25 cellular contexts compared by ENCODE assay signal in genomic region chr3:9646800-9647152, GRCh38.
"Had no signal": no experiment of that assay in that cellular context is flagged by ENCODE, and none has a peak within 500 bp of the region (broad histone marks: within the 10 kb centered on the region; RNA-seq: fewer than 3 reads in every experiment).

No MANE protein-coding gene starts in this region.

- H3K27ac ChIP-seq: colonic mucosa, epithelial cell of prostate, gastrocnemius medialis, lower lobe of right lung, neural progenitor cell, psoas muscle, sigmoid colon, testis, tibial artery had no signal

- H3K4me1 ChIP-seq: neural progenitor cell had no signal

- H3K4me3 ChIP-seq: colonic mucosa, gastrocnemius medialis, lower lobe of right lung, neural progenitor cell, psoas muscle, sigmoid colon, testis, tibial artery had no signal

- DNase-seq: colonic mucosa; effector CD8-positive, alpha-beta T cell; endodermal cell; foreskin fibroblast; gastrocnemius medialis; head of caudate nucleus; left ventricle myocardium superior; lower lobe of right lung; naive thymus-derived CD8-positive, alpha-beta T cell; nucleus accumbens; psoas muscle; right cardiac atrium; sigmoid colon; stimulated activated CD4-positive, alpha-beta T cell treated with anti-CD3 and anti-CD28 coated beads, Interleukin-2, amount 100 ng/mL, for 24 hours; stimulated activated CD4-positive, alpha-beta T cell treated with anti-CD3 and anti-CD28 coated beads, Interleukin-4, amount 100 ng/mL, for 24 hours; stimulated activated naive CD8-positive, alpha-beta T cell treated with anti-CD3 and anti-CD28 coated beads, Interleukin-15, Interleukin-2, amounts not matched to agents 100 U/mL and 50 U/mL, for 24 hours; substantia nigra; testis; tibial artery had no signal

- H3K27ac Mint-ChIP-seq: dendritic cell treated with granulocyte-macrophage colony-stimulating factor and Interleukin-4, amounts not matched to agents 40 ng/mL and 50 ng/mL, for 4 days; endodermal cell; neural progenitor cell; stimulated activated effector memory CD8-positive, alpha-beta T cell treated with anti-CD3 and anti-CD28 coated beads, Interleukin-12 subunit alpha, Interleukin-12 subunit beta, amount 100 ng/mL, for 72 hours; type B pancreatic cell had no signal

- H3K9me3 ChIP-seq: colonic mucosa, gastrocnemius medialis, lower lobe of right lung, psoas muscle, sigmoid colon, testis, tibial artery had no signal

- H3K36me3 Mint-ChIP-seq: neural progenitor cell had no signal

- H3K27me3 ChIP-seq: colonic mucosa, gastrocnemius medialis, neural progenitor cell, sigmoid colon, testis, tibial artery had no signal

- H3K27me3 Mint-ChIP-seq: type B pancreatic cell had no signal

- H3K36me3 ChIP-seq: colonic mucosa, neural progenitor cell had no signal

- H3K4me3 Mint-ChIP-seq: dendritic cell treated with granulocyte-macrophage colony-stimulating factor and Interleukin-4, amounts not matched to agents 40 ng/mL and 50 ng/mL, for 4 days; endodermal cell; stimulated activated effector memory CD8-positive, alpha-beta T cell treated with anti-CD3 and anti-CD28 coated beads, Interleukin-12 subunit alpha, Interleukin-12 subunit beta, amount 100 ng/mL, for 72 hours; type B pancreatic cell had no signal

- H3K9me3 Mint-ChIP-seq: dendritic cell treated with granulocyte-macrophage colony-stimulating factor and Interleukin-4, amounts not matched to agents 40 ng/mL and 50 ng/mL, for 4 days; naive thymus-derived CD8-positive, alpha-beta T cell; neural progenitor cell; stimulated activated effector memory CD8-positive, alpha-beta T cell treated with anti-CD3 and anti-CD28 coated beads, Interleukin-12 subunit alpha, Interleukin-12 subunit beta, amount 100 ng/mL, for 72 hours had no signal

- ATAC-seq: esophagus mucosa; gastrocnemius medialis; left ventricle myocardium superior; lower lobe of right lung; naive thymus-derived CD8-positive, alpha-beta T cell; psoas muscle; right cardiac atrium; stimulated activated effector memory CD8-positive, alpha-beta T cell treated with anti-CD3 and anti-CD28 coated beads, Interleukin-12 subunit alpha, Interleukin-12 subunit beta, amount 100 ng/mL, for 72 hours; stimulated activated naive CD8-positive, alpha-beta T cell treated with anti-CD3 and anti-CD28 coated beads, Interleukin-15, Interleukin-2, amounts not matched to agents 100 U/mL and 50 U/mL, for 24 hours had no signal
